In the genomic region with DNA sequence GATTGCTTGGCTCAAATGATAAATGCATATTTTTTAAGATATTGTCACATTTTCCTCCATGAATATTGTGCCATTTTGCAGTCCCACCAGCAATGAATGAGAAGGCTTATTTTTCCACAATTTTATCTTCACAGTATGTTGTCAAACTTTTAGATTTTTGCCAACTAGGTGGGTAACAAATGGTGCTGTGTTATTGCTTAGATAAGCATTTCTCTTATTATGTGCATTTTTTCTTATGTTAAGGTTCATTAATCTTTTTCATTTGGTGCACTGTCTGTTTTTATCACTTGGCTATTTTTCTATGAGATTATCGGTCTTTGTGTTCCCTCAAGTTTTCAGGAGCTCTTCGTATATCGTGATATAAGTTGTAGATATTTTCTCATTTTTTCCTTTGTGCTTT, we compare ENCODE assay signal across 8 cellular contexts. TPM values are rescaled to one million over a fixed set of nuclear protein-coding genes. Genes with fewer than 3 reads are reported as not detected.
"Had no signal": no experiment of that assay in that cellular context is flagged by ENCODE, and none has a peak within 500 bp of the region (broad histone marks: within the 10 kb centered on the region; RNA-seq: fewer than 3 reads in every experiment).

No MANE protein-coding gene starts in this region.

- FAIRE-seq: GM12878, GM12891, GM12892, GM18507, GM19239 had no signal

- ATAC-seq: GM12878 had no signal

- H3K4me3 ChIP-seq: GM12878 had no signal

- DNase-seq: GDM1, GF-D8 had no signal

RNA-seq across cellular contexts. Expression of a gene that starts 13.4 kb away (rescaled TPM):
- total RNA-seq: G401, GM12878 had no signal
- polyA plus RNA-seq: GM12878 had no signal

RNA-seq across cellular contexts. Expression of a gene that starts 32.1 kb away (rescaled TPM):
- total RNA-seq: G401 had no signal
- polyA plus RNA-seq: GM12878 had no signal
